21 cellular contexts compared by ENCODE assay signal in genomic region chr7:1559626-1560590, GRCh38. TPM values are rescaled to one million over a fixed set of nuclear protein-coding genes. Genes with fewer than 3 reads are reported as not detected.
DNase-seq lines count a peak whose midpoint lies in the region; ATAC-seq and TF ChIP-seq lines count a peak whose summit lies in the region.
"Had no signal": no experiment of that assay in that cellular context is flagged by ENCODE, and none has a peak within 500 bp of the region (broad histone marks: within the 10 kb centered on the region; RNA-seq: fewer than 3 reads in every experiment).

No MANE protein-coding gene starts in this region.

- peak overlapping the region; percentile 89 for H3K18ac ChIP-seq in neuronal stem cell (ENCODE audit: low read length)

- no peaks in the 10 kb centered on the region for H3K27me3 ChIP-seq in BE2C
- no peaks in the 10 kb centered on the region for H3K27me3 ChIP-seq in neuronal stem cell (ENCODE audit: control insufficient read depth in 3 of 3, insufficient read depth in 3 of 3, low read depth in 1 of 3, low read length in 3 of 3)

- peak overlapping the region; percentile 53 for H2AFZ ChIP-seq in neuronal stem cell (ENCODE audit: low read length)

- no peak for TF ChIP-seq EP300 in Ishikawa (IDR thresholded peaks at IDR 0.05; ENCODE audit: borderline replicate concordance)

- peak overlapping the region; percentile 44 for H3K9ac ChIP-seq in neuronal stem cell (ENCODE audit: low read depth, low read length, poor library complexity)

- no peak overlapping the region for H3K4me3 ChIP-seq in BE2C (ENCODE audit: low read depth, low read length)
- H3K4me3 ChIP-seq in neuronal stem cell (ENCODE audit: low read length in 2 of 2), result no peak overlapping the region

- peak overlapping the region; percentile 99 for H2BK12ac ChIP-seq in neuronal stem cell (ENCODE audit: low read length)

- no peak for TF ChIP-seq CTCF in BE2C (IDR thresholded peaks at IDR 0.05; ENCODE audit: low read depth, low read length)

- ATAC-seq in HG03025 (IDR thresholded peaks at IDR 0.05; ENCODE audit: low FRiP score, unreplicated experiment), result no peak
- ATAC-seq: activated CD8-positive, alpha-beta T cell treated with anti-CD3 and anti-CD28 coated beads for 36 hours; activated naive CD4-positive, alpha-beta T cell treated with anti-CD3 and anti-CD28 coated beads, Interleukin-2, amount 50 U/mL, for 72 hours; WTC11 had no signal

- peak overlapping the region; percentile 74 for H3K27ac ChIP-seq in epithelial cell of prostate
- no peak overlapping the region for H3K27ac ChIP-seq in neuronal stem cell (replicated peaks; ENCODE audit: low read length)

- peak overlapping the region; percentile 65 for H4K8ac ChIP-seq in neuronal stem cell (ENCODE audit: low read depth, low read length)

- no peak overlapping the region for H4K91ac ChIP-seq in neuronal stem cell (ENCODE audit: low read depth, low read length, poor library complexity)

- peak overlapping the region; percentile 21 for H3K14ac ChIP-seq in neuronal stem cell (ENCODE audit: low read length)

- H2AK5ac ChIP-seq in neuronal stem cell (ENCODE audit: low read depth, low read length), result peak overlapping the region; percentile 53

- peak; percentile 10 for DNase-seq in BE2C
- no peak for DNase-seq in epithelial cell of prostate (ENCODE audit: low read depth, low spot score)
- no peak for DNase-seq in neuronal stem cell (ENCODE audit: low spot score)
- DNase-seq in central memory CD4-positive, alpha-beta T cell, result no peak
- no peak for DNase-seq in SW480 (ENCODE audit: low spot score)
- DNase-seq in activated CD4-positive, alpha-beta T cell treated with anti-CD3 and anti-CD28 coated beads, Interleukin-2, amount 50 U/mL, for 4 hours, result no peak
- DNase-seq: activated CD8-positive, alpha-beta T cell treated with anti-CD3 and anti-CD28 coated beads for 36 hours; activated T-cell treated with anti-CD3 and anti-CD28 coated beads, Interleukin-2, amount 50 U/mL, for 48 hours; EL; HFFc6; kidney glomerular epithelial cell; NCI-H1105; NCI-H510A treated with DMSO at 0.1 percent for 48 hours; SHP77; small intestine; stimulated activated CD4-positive, alpha-beta T cell treated with anti-CD3 and anti-CD28 coated beads, Interleukin-4, amount 100 ng/mL, for 1 hour; T-helper 2 cell had no signal

- H3K79me1 ChIP-seq in neuronal stem cell (ENCODE audit: low read depth, low read length), result no peaks in the 10 kb centered on the region

- H2BK15ac ChIP-seq in neuronal stem cell (ENCODE audit: low read length), result peak overlapping the region; percentile 95

- H3K4me1 ChIP-seq in BE2C, result no peaks in the 10 kb centered on the region
- peaks cover 11 to 16% of the 10 kb centered on the region in 2 donors for H3K4me1 ChIP-seq in neuronal stem cell (ENCODE audit: control insufficient read depth in 2 of 2, insufficient read depth in 1 of 2, low read depth in 1 of 2, low read length in 2 of 2)

- peak overlapping the region; percentile 80 for H3K23ac ChIP-seq in neuronal stem cell (ENCODE audit: low read depth, low read length, poor library complexity)

- H3K9me3 ChIP-seq in BE2C (no peaks in the 10 kb centered on the region), neuronal stem cell (replicated peaks in 1 of 2; ENCODE audit: control insufficient read depth in 2 of 2, insufficient read depth in 1 of 2, low read depth in 1 of 2, low read length in 2 of 2) (no peaks in the 10 kb centered on the region)

- no peak overlapping the region for H2BK5ac ChIP-seq in neuronal stem cell (ENCODE audit: low read length)

- TF ChIP-seq RAD21 in Ishikawa (IDR thresholded peaks at IDR 0.05; ENCODE audit: low read depth), result no peak

- peak overlapping the region; percentile 84 for H3K4ac ChIP-seq in neuronal stem cell (ENCODE audit: low read length)

- WGBS in neuronal stem cell (ENCODE audit: extremely low coverage in 2 of 2, insufficient read length in 2 of 2, insufficient replicate concordance in 1 of 2), 2 donors, result no CpG with 5 or more reads among the region's 28 CpGs

- H3K36me3 ChIP-seq in BE2C (no peaks in the 10 kb centered on the region), neuronal stem cell (replicated peaks in 1 of 2; ENCODE audit: control insufficient read depth in 2 of 2, insufficient read depth in 2 of 2, low read length in 2 of 2) (no peaks in the 10 kb centered on the region)

- no peak overlapping the region for H2BK120ac ChIP-seq in neuronal stem cell (ENCODE audit: low read depth, low read length)

- no peak overlapping the region for H3K4me2 ChIP-seq in neuronal stem cell (ENCODE audit: insufficient read depth, low read length, poor library complexity, severe bottlenecking)

TF ChIP-seq in Ishikawa, 13 proteins besides CTCF, POLR2A, EP300 and RAD21:
- TF ChIP-seq ZBTB7A (IDR thresholded peaks at IDR 0.05; ENCODE audit: low read depth) (0 out of 2 replicates have a peak, but pooled peaks have one; percentile 1), TCF12 (IDR thresholded peaks at IDR 0.05; ENCODE audit: low read depth) (no peak), TAF1 (IDR thresholded peaks at IDR 0.05; ENCODE audit: low read depth) (no peak), NFIC (IDR thresholded peaks at IDR 0.05) (no peak)

RNA-seq across cellular contexts. Expression of gene TMEM184A, which starts 3.9 kb away (rescaled TPM):
- 0.59 TPM for polyA plus RNA-seq in BE2C (2012; ENCODE audit: insufficient read depth, insufficient read length, low read depth)
- polyA plus RNA-seq in neuronal stem cell (2013, experiment 1 of 2), result 0.32 TPM
- 0.28 TPM for polyA plus RNA-seq in neuronal stem cell (2013, experiment 2 of 2)

RNA-seq across cellular contexts. Expression of gene PSMG3, which starts 9.9 kb away (rescaled TPM):
- 179 TPM for polyA plus RNA-seq in BE2C (2012; ENCODE audit: insufficient read depth, insufficient read length, low read depth)
- polyA plus RNA-seq in neuronal stem cell (2013, experiment 1 of 2), result 16.9 TPM
- polyA plus RNA-seq in neuronal stem cell (2013, experiment 2 of 2), result 15.7 TPM

RNA-seq across cellular contexts. Expression of gene MAFK, which starts 29.4 kb away (rescaled TPM):
- 1.6 TPM for polyA plus RNA-seq in BE2C (2012; ENCODE audit: insufficient read depth, insufficient read length, low read depth)
- 4.4 TPM for polyA plus RNA-seq in neuronal stem cell (2013, experiment 1 of 2)
- 4.1 TPM for polyA plus RNA-seq in neuronal stem cell (2013, experiment 2 of 2)

RNA-seq across cellular contexts. Expression of gene INTS1, which starts 55.7 kb away (rescaled TPM):
- polyA plus RNA-seq in BE2C (2012; ENCODE audit: insufficient read depth, insufficient read length, low read depth), result 280 TPM
- 25.3 TPM for polyA plus RNA-seq in neuronal stem cell (2013, experiment 1 of 2)
- polyA plus RNA-seq in neuronal stem cell (2013, experiment 2 of 2), result 24.4 TPM
